ENCODE assay signal across 12 cellular contexts in the genomic region with DNA sequence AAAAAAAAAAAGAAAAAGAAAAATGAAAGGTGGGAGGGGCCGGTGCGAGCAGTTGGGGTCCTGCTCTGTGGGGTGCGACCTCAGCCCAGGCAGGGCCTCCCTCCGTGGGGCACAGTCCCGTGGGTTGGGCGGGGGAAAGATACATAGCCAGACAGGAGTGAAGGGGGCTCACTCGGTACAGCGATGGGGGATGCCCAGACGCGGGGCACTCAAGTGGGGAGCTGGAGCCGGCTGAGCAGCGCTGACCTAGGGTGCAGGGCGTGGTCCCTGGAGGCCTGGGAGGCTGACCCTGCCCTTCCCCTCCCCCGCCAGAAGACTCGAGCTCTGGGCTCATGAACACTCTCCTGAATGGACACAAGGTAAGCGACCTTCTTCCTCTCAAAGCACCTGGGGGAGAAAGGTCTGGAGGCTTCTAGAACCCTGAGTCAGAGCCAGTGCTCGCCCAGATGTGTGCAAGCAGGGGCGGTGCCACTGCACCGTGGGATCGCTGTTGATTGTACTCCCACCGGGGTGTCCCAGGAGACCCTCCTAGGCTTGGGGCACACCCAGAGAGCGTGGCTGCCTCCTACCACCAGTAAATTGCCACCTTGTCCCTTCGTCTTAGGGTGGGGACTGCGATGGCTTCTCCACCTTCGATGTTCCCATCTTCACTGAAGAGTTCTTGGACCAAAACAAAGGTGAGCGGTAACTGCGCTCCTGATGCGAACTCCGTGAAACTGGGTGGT. TPM values are rescaled to one million over a fixed set of nuclear protein-coding genes. Genes with fewer than 3 reads are reported as not detected.
DNase-seq lines count a peak whose midpoint lies in the region; ATAC-seq and TF ChIP-seq lines count a peak whose summit lies in the region.
"Had no signal": no experiment of that assay in that cellular context is flagged by ENCODE, and none has a peak within 500 bp of the region (broad histone marks: within the 10 kb centered on the region; RNA-seq: fewer than 3 reads in every experiment).

No MANE protein-coding gene starts in this region.

- H3K4me1 ChIP-seq in heart right ventricle (peaks cover 10 to 40% (median 26%) of the 10 kb centered on the region in 9 donors), urinary bladder (ENCODE audit: insufficient read depth) (peaks cover 3% of the 10 kb centered on the region), spleen (peaks cover 0 to 46% (median 30%) of the 10 kb centered on the region in 6 donors)

- intact Hi-C loops in heart right ventricle (cut with DNase I): loop anchor here in 3 of 10 donors (5.0 to 10.0 kb wide), 2 partner anchors 36 to 49 kb away; a partner anchor contains a TSS
- intact Hi-C loops in left ventricle myocardium superior (cut with micrococcal nuclease): no loop called here
- intact Hi-C loops in spleen (cut with DNase I; ENCODE audit: low total_unique reads): no loop called here

- H3K9me3 ChIP-seq in heart right ventricle: no peaks in the 10 kb centered on the region
- H3K9me3 ChIP-seq in spleen: no peaks in the 10 kb centered on the region
- H3K9me3 ChIP-seq: A549 had no signal

- no peak for DNase-seq in heart right ventricle
- DNase-seq in left ventricle myocardium superior: no peak
- DNase-seq in epidermal melanocyte (ENCODE audit: insufficient read length, low spot score): peak; percentile 10
- DNase-seq in nephron progenitor cell: no peak
- no peak for DNase-seq in spleen
- no peak for DNase-seq in foreskin fibroblast
- DNase-seq: DMS79 treated with DMSO at 0.1 percent for 48 hours had no signal

- H3K27ac Mint-ChIP-seq in nephron progenitor cell: no peak overlapping the region

- H3K4me3 Mint-ChIP-seq in nephron progenitor cell: peak overlapping the region; percentile 75

- H3K36me3 ChIP-seq in heart right ventricle (peaks cover 0 to 13% (median 0%) of the 10 kb centered on the region in 9 donors), urinary bladder (ENCODE audit: insufficient read depth) (no peaks in the 10 kb centered on the region), spleen (peaks cover 0 to 45% (median 4%) of the 10 kb centered on the region in 6 donors)

- TF ChIP-seq CTCF in heart right ventricle (IDR thresholded peaks at IDR 0.05): no peak
- TF ChIP-seq CTCF in nephron progenitor cell (IDR thresholded peaks at IDR 0.05): no peak
- no peak for TF ChIP-seq CTCF in spleen (IDR thresholded peaks at IDR 0.05 in 8 of 11, conservative IDR thresholded peaks at IDR 0.05 in 3 of 11)
- no peak for TF ChIP-seq CTCF in foreskin fibroblast (IDR thresholded peaks at IDR 0.05; ENCODE audit: low read depth, low read length)

- H3K36me3 Mint-ChIP-seq in nephron progenitor cell (ENCODE audit: low read depth): peaks cover 20% of the 10 kb centered on the region

- WGBS in heart right ventricle, 2 donors: 79 to 86% methylated on average over 29 of the region's 29 CpGs
- WGBS in urinary bladder: 76% methylated on average over 29 of the region's 29 CpGs
- WGBS in spleen, 5 donors: 84 to 89% (median 86%) methylated on average over 27 to 29 of the region's 29 CpGs

- H3K27me3 Mint-ChIP-seq in nephron progenitor cell (ENCODE audit: low read depth, poor library complexity): peaks cover 70% of the 10 kb centered on the region

- no peaks in the 10 kb centered on the region for H3K9me3 Mint-ChIP-seq in nephron progenitor cell

- peaks cover 28% of the 10 kb centered on the region for H3K4me1 Mint-ChIP-seq in nephron progenitor cell

- TF ChIP-seq POLR2A in spleen (IDR thresholded peaks at IDR 0.05): no peak

- H3K27ac ChIP-seq in heart right ventricle (peak overlapping the region in 2 of 10 donors; percentile 21 to 52), urinary bladder (ENCODE audit: low read depth) (no peak overlapping the region), spleen (peak overlapping the region in 1 of 8 donors; percentile 42)
- H3K27ac ChIP-seq: A549, KMS-11 had no signal

- H3K4me3 ChIP-seq in heart right ventricle: peak overlapping the region in 8 of 10 donors; percentile 7 to 53 (median 38)
- H3K4me3 ChIP-seq in urinary bladder (ENCODE audit: low read depth, low read length): peak overlapping the region; percentile 33
- peak overlapping the region in 4 of 8 donors; percentile 29 to 60 (median 38) for H3K4me3 ChIP-seq in spleen
- H3K4me3 ChIP-seq in foreskin fibroblast (ENCODE audit: low read depth in 1 of 2, low read length in 2 of 2): peak overlapping the region in 1 of 2 donors; percentile 44
- H3K4me3 ChIP-seq: A549 had no signal

- H3K27me3 ChIP-seq in heart right ventricle: no peaks in the 10 kb centered on the region
- no peaks in the 10 kb centered on the region for H3K27me3 ChIP-seq in spleen (replicated peaks in 1 of 7)

- ATAC-seq in heart right ventricle (no peak), left ventricle myocardium superior (no peak), GM21786 (IDR thresholded peaks at IDR 0.05; ENCODE audit: unreplicated experiment) (no peak)
- ATAC-seq: A549, Panc1 had no signal

RNA-seq across cellular contexts. Expression of a gene that starts 3.4 kb away (rescaled TPM):
- total RNA-seq in heart right ventricle: 10 to 100 TPM; 19.5 to 49.3 (median 30.3) TPM
- polyA plus RNA-seq in heart right ventricle: 10 to 100 TPM; 65.2 to 73.3 TPM
- 36.9 TPM for total RNA-seq in left ventricle myocardium superior
- 30.6 TPM for total RNA-seq in urinary bladder
- polyA plus RNA-seq in urinary bladder: 109 TPM
- 10 to 100 TPM; 49.4 to 74.1 (median 62.8) TPM for total RNA-seq in spleen
- polyA plus RNA-seq in spleen: 10 to 100 TPM; 52.4 to 82.2 (median 71.4) TPM

RNA-seq across cellular contexts. Expression of a gene that starts 9.2 kb away (rescaled TPM):
- total RNA-seq in heart right ventricle (1 to 10 TPM; 1.3 to 2.8 (median 2.1) TPM), left ventricle myocardium superior (1.9 TPM), urinary bladder (0.11 TPM), spleen (1 to 10 TPM; 3.4 to 9.2 (median 5.4) TPM)
- polyA plus RNA-seq in heart right ventricle (1 to 10 TPM in 1 of 2 donors, under 1 TPM in 1; 0.90 to 2.4 TPM), urinary bladder (0.94 TPM), spleen (1 to 10 TPM in 1 of 3 donors, under 1 TPM in 2; 0.80 to 2.3 (median 0.96) TPM)

RNA-seq across cellular contexts. Expression of a gene that starts 18.7 kb away (rescaled TPM):
- total RNA-seq in heart right ventricle (10 to 100 TPM; 11.6 to 41.3 (median 21.0) TPM), left ventricle myocardium superior (21.8 TPM), urinary bladder (19.3 TPM), spleen (100 to 1,000 TPM in 3 of 7 donors, 10 to 100 TPM in 4; 62.8 to 131 (median 98.6) TPM)
- polyA plus RNA-seq in heart right ventricle (10 to 100 TPM; 24.3 to 43.2 TPM), urinary bladder (38.6 TPM), spleen (10 to 100 TPM; 31.0 to 63.9 (median 37.6) TPM)

RNA-seq across cellular contexts. Expression of a gene that starts 30.6 kb away (rescaled TPM):
- 1 to 10 TPM; 1.6 to 4.0 (median 3.0) TPM for total RNA-seq in heart right ventricle
- polyA plus RNA-seq in heart right ventricle: 1 to 10 TPM; 2.9 to 3.4 TPM
- total RNA-seq in left ventricle myocardium superior: 2.0 TPM
- total RNA-seq in urinary bladder: 1.4 TPM
- 3.8 TPM for polyA plus RNA-seq in urinary bladder
- 10 to 100 TPM in 5 of 7 donors, 1 to 10 TPM in 2; 8.7 to 16.1 (median 11.6) TPM for total RNA-seq in spleen
- polyA plus RNA-seq in spleen: 1 to 10 TPM; 2.1 to 4.4 (median 3.8) TPM

RNA-seq across cellular contexts. Expression of a gene that starts 37.1 kb away (rescaled TPM):
- total RNA-seq in heart right ventricle (1 to 10 TPM in 2 of 10 donors, under 1 TPM in 8; 0.38 to 1.3 (median 0.79) TPM), left ventricle myocardium superior (0.40 TPM), urinary bladder (not detected), spleen (1 to 10 TPM in 6 of 7 donors, not detected in 1; 2.7 to 7.4 (median 4.8) TPM)
- polyA plus RNA-seq in heart right ventricle (under 1 TPM in 1 of 2 donors, not detected in 1; 0.09 TPM), urinary bladder (0.79 TPM), spleen (1 to 10 TPM; 1.2 to 1.5 (median 1.2) TPM)
- polyA plus RNA-seq: A549 had no signal
